Comparison of ENCODE assay signal across 1 cellular context in the genomic region with DNA sequence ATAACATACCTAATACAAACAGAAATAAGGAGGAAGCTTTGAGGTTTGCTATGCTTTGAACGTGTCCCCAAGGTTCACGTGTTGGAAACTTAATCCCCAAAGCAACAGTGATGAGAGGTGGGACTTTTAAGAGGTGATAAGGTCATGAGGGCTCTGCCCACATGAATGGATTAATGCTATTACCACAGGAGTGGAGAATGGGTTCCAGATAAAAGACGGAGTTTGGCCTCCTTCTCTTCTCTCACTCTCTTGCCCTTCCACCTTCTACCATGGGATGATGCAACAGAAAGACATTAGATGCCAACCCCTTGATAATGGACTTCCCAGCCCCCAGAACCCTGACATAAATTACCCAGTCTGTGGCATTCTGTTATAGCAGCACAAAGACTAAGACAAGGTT.
TF ChIP-seq lines count a peak whose summit lies in the region.

No MANE protein-coding gene starts in this region.

TF ChIP-seq in HepG2, 621 proteins besides CTCF, POLR2A, EP300 and RAD21 (continued from another document and continues in another):
- TF ChIP-seq NCOR1 (IDR thresholded peaks at IDR 0.05; ENCODE audit: borderline replicate concordance, low read length) = peak; percentile 28; the same call in 1 of the 2 replicates
- peak; percentile 86 for TF ChIP-seq CEBPG (CRISPR knock-in tag; IDR thresholded peaks at IDR 0.05)
- TF ChIP-seq, protein P1, sequence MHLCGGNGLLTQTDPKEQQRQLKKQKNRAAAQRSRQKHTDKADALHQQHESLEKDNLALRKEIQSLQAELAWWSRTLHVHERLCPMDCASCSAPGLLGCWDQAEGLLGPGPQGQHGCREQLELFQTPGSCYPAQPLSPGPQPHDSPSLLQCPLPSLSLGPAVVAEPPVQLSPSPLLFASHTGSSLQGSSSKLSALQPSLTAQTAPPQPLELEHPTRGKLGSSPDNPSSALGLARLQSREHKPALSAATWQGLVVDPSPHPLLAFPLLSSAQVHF (CRISPR knock-in tag; IDR thresholded peaks at IDR 0.05) = no peak
- no peak for TF ChIP-seq NFATC3 (CRISPR knock-in tag; IDR thresholded peaks at IDR 0.05)
- TF ChIP-seq MAZ (IDR thresholded peaks at IDR 0.05; ENCODE audit: borderline replicate concordance, low read depth, low read length) = no peak
- TF ChIP-seq MAZ (CRISPR knock-in tag; IDR thresholded peaks at IDR 0.05; ENCODE audit: low read depth) = no peak
- TF ChIP-seq TCF7L2 (IDR thresholded peaks at IDR 0.05; ENCODE audit: low read depth, low read length) = peak; percentile 66
- TF ChIP-seq, protein P2, sequence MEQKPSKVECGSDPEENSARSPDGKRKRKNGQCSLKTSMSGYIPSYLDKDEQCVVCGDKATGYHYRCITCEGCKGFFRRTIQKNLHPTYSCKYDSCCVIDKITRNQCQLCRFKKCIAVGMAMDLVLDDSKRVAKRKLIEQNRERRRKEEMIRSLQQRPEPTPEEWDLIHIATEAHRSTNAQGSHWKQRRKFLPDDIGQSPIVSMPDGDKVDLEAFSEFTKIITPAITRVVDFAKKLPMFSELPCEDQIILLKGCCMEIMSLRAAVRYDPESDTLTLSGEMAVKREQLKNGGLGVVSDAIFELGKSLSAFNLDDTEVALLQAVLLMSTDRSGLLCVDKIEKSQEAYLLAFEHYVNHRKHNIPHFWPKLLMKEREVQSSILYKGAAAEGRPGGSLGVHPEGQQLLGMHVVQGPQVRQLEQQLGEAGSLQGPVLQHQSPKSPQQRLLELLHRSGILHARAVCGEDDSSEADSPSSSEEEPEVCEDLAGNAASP (CRISPR knock-in tag; IDR thresholded peaks at IDR 0.05; ENCODE audit: borderline replicate concordance) = 0 out of 2 replicates have a peak, but pooled peaks have one; percentile 46
- TF ChIP-seq, protein P3, sequence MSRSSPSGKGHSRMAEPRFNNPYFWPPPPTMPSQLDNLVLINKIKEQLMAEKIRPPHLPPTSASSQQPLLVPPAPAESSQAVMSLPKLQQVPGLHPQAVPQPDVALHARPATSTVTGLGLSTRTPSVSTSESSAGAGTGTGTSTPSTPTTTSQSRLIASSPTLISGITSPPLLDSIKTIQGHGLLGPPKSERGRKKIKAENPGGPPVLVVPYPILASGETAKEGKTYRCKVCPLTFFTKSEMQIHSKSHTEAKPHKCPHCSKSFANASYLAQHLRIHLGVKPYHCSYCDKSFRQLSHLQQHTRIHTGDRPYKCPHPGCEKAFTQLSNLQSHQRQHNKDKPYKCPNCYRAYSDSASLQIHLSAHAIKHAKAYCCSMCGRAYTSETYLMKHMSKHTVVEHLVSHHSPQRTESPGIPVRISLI (CRISPR knock-in tag; IDR thresholded peaks at IDR 0.05; ENCODE audit: borderline replicate concordance) = 0 out of 2 replicates have a peak, but pooled peaks have one; percentile 39
- TF ChIP-seq, protein P4, sequence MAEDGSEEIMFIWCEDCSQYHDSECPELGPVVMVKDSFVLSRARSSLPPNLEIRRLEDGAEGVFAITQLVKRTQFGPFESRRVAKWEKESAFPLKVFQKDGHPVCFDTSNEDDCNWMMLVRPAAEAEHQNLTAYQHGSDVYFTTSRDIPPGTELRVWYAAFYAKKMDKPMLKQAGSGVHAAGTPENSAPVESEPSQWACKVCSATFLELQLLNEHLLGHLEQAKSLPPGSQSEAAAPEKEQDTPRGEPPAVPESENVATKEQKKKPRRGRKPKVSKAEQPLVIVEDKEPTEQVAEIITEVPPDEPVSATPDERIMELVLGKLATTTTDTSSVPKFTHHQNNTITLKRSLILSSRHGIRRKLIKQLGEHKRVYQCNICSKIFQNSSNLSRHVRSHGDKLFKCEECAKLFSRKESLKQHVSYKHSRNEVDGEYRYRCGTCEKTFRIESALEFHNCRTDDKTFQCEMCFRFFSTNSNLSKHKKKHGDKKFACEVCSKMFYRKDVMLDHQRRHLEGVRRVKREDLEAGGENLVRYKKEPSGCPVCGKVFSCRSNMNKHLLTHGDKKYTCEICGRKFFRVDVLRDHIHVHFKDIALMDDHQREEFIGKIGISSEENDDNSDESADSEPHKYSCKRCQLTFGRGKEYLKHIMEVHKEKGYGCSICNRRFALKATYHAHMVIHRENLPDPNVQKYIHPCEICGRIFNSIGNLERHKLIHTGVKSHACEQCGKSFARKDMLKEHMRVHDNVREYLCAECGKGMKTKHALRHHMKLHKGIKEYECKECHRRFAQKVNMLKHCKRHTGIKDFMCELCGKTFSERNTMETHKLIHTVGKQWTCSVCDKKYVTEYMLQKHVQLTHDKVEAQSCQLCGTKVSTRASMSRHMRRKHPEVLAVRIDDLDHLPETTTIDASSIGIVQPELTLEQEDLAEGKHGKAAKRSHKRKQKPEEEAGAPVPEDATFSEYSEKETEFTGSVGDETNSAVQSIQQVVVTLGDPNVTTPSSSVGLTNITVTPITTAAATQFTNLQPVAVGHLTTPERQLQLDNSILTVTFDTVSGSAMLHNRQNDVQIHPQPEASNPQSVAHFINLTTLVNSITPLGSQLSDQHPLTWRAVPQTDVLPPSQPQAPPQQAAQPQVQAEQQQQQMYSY (CRISPR knock-in tag; IDR thresholded peaks at IDR 0.05) = 0 out of 2 replicates have a peak, but pooled peaks have one; percentile 34
- peak; percentile 49; the same call in 1 of the 2 replicates for TF ChIP-seq ELF3 (CRISPR knock-in tag; IDR thresholded peaks at IDR 0.05)
- TF ChIP-seq ZBTB38 (CRISPR knock-in tag; IDR thresholded peaks at IDR 0.05) = no peak
- peak; percentile 82 for TF ChIP-seq ISL2 (CRISPR knock-in tag; IDR thresholded peaks at IDR 0.05)
- TF ChIP-seq, protein P5, sequence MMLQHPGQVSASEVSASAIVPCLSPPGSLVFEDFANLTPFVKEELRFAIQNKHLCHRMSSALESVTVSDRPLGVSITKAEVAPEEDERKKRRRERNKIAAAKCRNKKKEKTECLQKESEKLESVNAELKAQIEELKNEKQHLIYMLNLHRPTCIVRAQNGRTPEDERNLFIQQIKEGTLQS (CRISPR knock-in tag; IDR thresholded peaks at IDR 0.05) = peak; percentile 79
- no peak for TF ChIP-seq CREB1 (IDR thresholded peaks at IDR 0.05)
- no peak for TF ChIP-seq CREB1 (CRISPR knock-in tag; IDR thresholded peaks at IDR 0.05)
- TF ChIP-seq SOX5 (CRISPR knock-in tag; IDR thresholded peaks at IDR 0.05; ENCODE audit: borderline replicate concordance) = peak; percentile 49; the same call in 1 of the 2 replicates
- no peak for TF ChIP-seq NONO (IDR thresholded peaks at IDR 0.05)
- TF ChIP-seq NONO (CRISPR knock-in tag; conservative IDR thresholded peaks at IDR 0.05) = no peak
- TF ChIP-seq NR2F1 (CRISPR knock-in tag; IDR thresholded peaks at IDR 0.05) = peak; percentile 58 to 79; a peak in 3 of 4 replicates
- TF ChIP-seq, protein P6, sequence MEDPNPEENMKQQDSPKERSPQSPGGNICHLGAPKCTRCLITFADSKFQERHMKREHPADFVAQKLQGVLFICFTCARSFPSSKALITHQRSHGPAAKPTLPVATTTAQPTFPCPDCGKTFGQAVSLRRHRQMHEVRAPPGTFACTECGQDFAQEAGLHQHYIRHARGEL (CRISPR knock-in tag; IDR thresholded peaks at IDR 0.05) = no peak
- peak; percentile 11; the same call in 1 of the 2 replicates for TF ChIP-seq HNF4G (IDR thresholded peaks at IDR 0.05; ENCODE audit: borderline replicate concordance, low read depth, low read length)
- no peak for TF ChIP-seq HNF4G (CRISPR knock-in tag; IDR thresholded peaks at IDR 0.05; ENCODE audit: borderline replicate concordance, low read depth)
- TF ChIP-seq ZNF207 (IDR thresholded peaks at IDR 0.05; ENCODE audit: borderline replicate concordance) = no peak
- no peak for TF ChIP-seq TP53 (CRISPR knock-in tag; conservative IDR thresholded peaks at IDR 0.05)
- TF ChIP-seq ZNF761 (CRISPR knock-in tag; conservative IDR thresholded peaks at IDR 0.05) = no peak
- TF ChIP-seq CBFB (CRISPR knock-in tag; IDR thresholded peaks at IDR 0.05) = peak; percentile 96
- TF ChIP-seq, protein P7, sequence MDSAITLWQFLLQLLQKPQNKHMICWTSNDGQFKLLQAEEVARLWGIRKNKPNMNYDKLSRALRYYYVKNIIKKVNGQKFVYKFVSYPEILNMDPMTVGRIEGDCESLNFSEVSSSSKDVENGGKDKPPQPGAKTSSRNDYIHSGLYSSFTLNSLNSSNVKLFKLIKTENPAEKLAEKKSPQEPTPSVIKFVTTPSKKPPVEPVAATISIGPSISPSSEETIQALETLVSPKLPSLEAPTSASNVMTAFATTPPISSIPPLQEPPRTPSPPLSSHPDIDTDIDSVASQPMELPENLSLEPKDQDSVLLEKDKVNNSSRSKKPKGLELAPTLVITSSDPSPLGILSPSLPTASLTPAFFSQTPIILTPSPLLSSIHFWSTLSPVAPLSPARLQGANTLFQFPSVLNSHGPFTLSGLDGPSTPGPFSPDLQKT (CRISPR knock-in tag; IDR thresholded peaks at IDR 0.05; ENCODE audit: borderline replicate concordance) = no peak
- peak; percentile 92 for TF ChIP-seq TCF7 (IDR thresholded peaks at IDR 0.05; ENCODE audit: low read depth)
- TF ChIP-seq NR2C2 (CRISPR knock-in tag; IDR thresholded peaks at IDR 0.05; ENCODE audit: borderline replicate concordance) = peak; percentile 49; the same call in 1 of the 2 replicates
- TF ChIP-seq, protein P8, sequence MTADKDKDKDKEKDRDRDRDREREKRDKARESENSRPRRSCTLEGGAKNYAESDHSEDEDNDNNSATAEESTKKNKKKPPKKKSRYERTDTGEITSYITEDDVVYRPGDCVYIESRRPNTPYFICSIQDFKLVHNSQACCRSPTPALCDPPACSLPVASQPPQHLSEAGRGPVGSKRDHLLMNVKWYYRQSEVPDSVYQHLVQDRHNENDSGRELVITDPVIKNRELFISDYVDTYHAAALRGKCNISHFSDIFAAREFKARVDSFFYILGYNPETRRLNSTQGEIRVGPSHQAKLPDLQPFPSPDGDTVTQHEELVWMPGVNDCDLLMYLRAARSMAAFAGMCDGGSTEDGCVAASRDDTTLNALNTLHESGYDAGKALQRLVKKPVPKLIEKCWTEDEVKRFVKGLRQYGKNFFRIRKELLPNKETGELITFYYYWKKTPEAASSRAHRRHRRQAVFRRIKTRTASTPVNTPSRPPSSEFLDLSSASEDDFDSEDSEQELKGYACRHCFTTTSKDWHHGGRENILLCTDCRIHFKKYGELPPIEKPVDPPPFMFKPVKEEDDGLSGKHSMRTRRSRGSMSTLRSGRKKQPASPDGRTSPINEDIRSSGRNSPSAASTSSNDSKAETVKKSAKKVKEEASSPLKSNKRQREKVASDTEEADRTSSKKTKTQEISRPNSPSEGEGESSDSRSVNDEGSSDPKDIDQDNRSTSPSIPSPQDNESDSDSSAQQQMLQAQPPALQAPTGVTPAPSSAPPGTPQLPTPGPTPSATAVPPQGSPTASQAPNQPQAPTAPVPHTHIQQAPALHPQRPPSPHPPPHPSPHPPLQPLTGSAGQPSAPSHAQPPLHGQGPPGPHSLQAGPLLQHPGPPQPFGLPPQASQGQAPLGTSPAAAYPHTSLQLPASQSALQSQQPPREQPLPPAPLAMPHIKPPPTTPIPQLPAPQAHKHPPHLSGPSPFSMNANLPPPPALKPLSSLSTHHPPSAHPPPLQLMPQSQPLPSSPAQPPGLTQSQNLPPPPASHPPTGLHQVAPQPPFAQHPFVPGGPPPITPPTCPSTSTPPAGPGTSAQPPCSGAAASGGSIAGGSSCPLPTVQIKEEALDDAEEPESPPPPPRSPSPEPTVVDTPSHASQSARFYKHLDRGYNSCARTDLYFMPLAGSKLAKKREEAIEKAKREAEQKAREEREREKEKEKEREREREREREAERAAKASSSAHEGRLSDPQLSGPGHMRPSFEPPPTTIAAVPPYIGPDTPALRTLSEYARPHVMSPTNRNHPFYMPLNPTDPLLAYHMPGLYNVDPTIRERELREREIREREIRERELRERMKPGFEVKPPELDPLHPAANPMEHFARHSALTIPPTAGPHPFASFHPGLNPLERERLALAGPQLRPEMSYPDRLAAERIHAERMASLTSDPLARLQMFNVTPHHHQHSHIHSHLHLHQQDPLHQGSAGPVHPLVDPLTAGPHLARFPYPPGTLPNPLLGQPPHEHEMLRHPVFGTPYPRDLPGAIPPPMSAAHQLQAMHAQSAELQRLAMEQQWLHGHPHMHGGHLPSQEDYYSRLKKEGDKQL (CRISPR knock-in tag; IDR thresholded peaks at IDR 0.05; ENCODE audit: low read depth) = 0 out of 2 replicates have a peak, but pooled peaks have one; percentile 46
- TF ChIP-seq, protein P9, sequence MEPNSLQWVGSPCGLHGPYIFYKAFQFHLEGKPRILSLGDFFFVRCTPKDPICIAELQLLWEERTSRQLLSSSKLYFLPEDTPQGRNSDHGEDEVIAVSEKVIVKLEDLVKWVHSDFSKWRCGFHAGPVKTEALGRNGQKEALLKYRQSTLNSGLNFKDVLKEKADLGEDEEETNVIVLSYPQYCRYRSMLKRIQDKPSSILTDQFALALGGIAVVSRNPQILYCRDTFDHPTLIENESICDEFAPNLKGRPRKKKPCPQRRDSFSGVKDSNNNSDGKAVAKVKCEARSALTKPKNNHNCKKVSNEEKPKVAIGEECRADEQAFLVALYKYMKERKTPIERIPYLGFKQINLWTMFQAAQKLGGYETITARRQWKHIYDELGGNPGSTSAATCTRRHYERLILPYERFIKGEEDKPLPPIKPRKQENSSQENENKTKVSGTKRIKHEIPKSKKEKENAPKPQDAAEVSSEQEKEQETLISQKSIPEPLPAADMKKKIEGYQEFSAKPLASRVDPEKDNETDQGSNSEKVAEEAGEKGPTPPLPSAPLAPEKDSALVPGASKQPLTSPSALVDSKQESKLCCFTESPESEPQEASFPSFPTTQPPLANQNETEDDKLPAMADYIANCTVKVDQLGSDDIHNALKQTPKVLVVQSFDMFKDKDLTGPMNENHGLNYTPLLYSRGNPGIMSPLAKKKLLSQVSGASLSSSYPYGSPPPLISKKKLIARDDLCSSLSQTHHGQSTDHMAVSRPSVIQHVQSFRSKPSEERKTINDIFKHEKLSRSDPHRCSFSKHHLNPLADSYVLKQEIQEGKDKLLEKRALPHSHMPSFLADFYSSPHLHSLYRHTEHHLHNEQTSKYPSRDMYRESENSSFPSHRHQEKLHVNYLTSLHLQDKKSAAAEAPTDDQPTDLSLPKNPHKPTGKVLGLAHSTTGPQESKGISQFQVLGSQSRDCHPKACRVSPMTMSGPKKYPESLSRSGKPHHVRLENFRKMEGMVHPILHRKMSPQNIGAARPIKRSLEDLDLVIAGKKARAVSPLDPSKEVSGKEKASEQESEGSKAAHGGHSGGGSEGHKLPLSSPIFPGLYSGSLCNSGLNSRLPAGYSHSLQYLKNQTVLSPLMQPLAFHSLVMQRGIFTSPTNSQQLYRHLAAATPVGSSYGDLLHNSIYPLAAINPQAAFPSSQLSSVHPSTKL (CRISPR knock-in tag; IDR thresholded peaks at IDR 0.05) = peak; percentile 53
- TF ChIP-seq ZKSCAN5 (CRISPR knock-in tag; IDR thresholded peaks at IDR 0.05) = peak; percentile 83
- TF ChIP-seq, protein P10, sequence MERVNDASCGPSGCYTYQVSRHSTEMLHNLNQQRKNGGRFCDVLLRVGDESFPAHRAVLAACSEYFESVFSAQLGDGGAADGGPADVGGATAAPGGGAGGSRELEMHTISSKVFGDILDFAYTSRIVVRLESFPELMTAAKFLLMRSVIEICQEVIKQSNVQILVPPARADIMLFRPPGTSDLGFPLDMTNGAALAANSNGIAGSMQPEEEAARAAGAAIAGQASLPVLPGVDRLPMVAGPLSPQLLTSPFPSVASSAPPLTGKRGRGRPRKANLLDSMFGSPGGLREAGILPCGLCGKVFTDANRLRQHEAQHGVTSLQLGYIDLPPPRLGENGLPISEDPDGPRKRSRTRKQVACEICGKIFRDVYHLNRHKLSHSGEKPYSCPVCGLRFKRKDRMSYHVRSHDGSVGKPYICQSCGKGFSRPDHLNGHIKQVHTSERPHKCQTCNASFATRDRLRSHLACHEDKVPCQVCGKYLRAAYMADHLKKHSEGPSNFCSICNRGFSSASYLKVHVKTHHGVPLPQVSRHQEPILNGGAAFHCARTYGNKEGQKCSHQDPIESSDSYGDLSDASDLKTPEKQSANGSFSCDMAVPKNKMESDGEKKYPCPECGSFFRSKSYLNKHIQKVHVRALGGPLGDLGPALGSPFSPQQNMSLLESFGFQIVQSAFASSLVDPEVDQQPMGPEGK (CRISPR knock-in tag; IDR thresholded peaks at IDR 0.05) = peak; percentile 65
- TF ChIP-seq RXRA (CRISPR knock-in tag; IDR thresholded peaks at IDR 0.05) = peak; percentile 33; the same call in 1 of the 2 replicates
- TF ChIP-seq BCL6 (CRISPR knock-in tag; IDR thresholded peaks at IDR 0.05) = peak; percentile 77
- no peak for TF ChIP-seq GATA4 (IDR thresholded peaks at IDR 0.05; ENCODE audit: borderline replicate concordance, low read depth)
